ENCODE assay signal across 8 cellular contexts in the genomic region with DNA sequence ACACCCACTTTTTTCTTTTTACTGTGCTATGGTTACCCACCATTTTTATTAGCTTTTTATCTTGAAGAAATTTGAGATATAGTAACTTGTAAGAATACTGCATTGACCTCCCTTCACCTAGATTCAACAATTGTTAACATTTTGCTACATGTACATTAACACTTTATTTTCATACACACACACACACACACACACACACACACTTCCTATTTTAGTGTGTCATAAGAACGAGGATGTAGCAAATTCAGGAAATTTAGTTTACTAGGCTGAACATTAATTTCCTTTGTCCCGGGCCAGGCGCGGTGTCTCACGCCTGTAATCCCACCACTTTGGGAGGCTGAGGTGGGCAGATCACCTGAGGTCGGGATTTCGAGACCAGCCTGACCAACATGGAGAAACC. TPM values are rescaled to one million over a fixed set of nuclear protein-coding genes. Genes with fewer than 3 reads are reported as not detected.
DNase-seq lines count a peak whose midpoint lies in the region; ATAC-seq lines count a peak whose summit lies in the region.

No MANE protein-coding gene starts in this region.

- intact Hi-C loops in activated CD4-positive, alpha-beta T cell treated with anti-CD3 and anti-CD28 coated beads, Interleukin-2, amount 10 ng/mL, durations not matched to agents 24 days and 14 days (cut with micrococcal nuclease), result loop anchor here (2.0 to 10.0 kb wide), 3 partner anchors 103 to 535 kb away; a partner anchor contains a TSS

- H3K36me3 Mint-ChIP-seq in activated CD4-positive, alpha-beta T cell treated with anti-CD3 and anti-CD28 coated beads, Interleukin-2, amount 10 ng/mL, durations not matched to agents 24 days and 14 days (ENCODE audit: low read depth), result peaks cover 11% of the 10 kb centered on the region
- no peaks in the 10 kb centered on the region for H3K36me3 Mint-ChIP-seq in T-cell

- H3K9me3 Mint-ChIP-seq in activated CD4-positive, alpha-beta T cell treated with anti-CD3 and anti-CD28 coated beads, Interleukin-2, amount 10 ng/mL, durations not matched to agents 24 days and 14 days, result no peaks in the 10 kb centered on the region
- no peaks in the 10 kb centered on the region for H3K9me3 Mint-ChIP-seq in T-cell
- no peaks in the 10 kb centered on the region for H3K9me3 Mint-ChIP-seq in stimulated activated naive CD8-positive, alpha-beta T cell treated with anti-CD3 and anti-CD28 coated beads, Interleukin-15, amount 100 ng/mL, for 72 hours

- no peaks in the 10 kb centered on the region for H3K36me3 ChIP-seq in iPS-15b (ENCODE audit: control insufficient read depth, insufficient read depth, low read length)

- peak overlapping the region; percentile 100 for H3K4me3 ChIP-seq in iPS-15b (ENCODE audit: low read depth, low read length)

- ATAC-seq in T-cell (replicated peaks in 1 of 4), result no peak
- no peak for ATAC-seq in stimulated activated naive CD8-positive, alpha-beta T cell treated with anti-CD3 and anti-CD28 coated beads, Interleukin-15, amount 100 ng/mL, for 72 hours
- ATAC-seq in HG03097 (IDR thresholded peaks at IDR 0.05; ENCODE audit: low FRiP score, unreplicated experiment), result no peak

- H3K27me3 ChIP-seq in iPS-15b (ENCODE audit: control insufficient read depth, insufficient read depth, low read length), result no peaks in the 10 kb centered on the region

- H3K4me1 Mint-ChIP-seq in activated CD4-positive, alpha-beta T cell treated with anti-CD3 and anti-CD28 coated beads, Interleukin-2, amount 10 ng/mL, durations not matched to agents 24 days and 14 days, result peaks cover 11% of the 10 kb centered on the region
- H3K4me1 Mint-ChIP-seq in T-cell, result peaks cover 21 to 30% (median 27%) of the 10 kb centered on the region in 3 donors
- peaks cover 24% of the 10 kb centered on the region for H3K4me1 Mint-ChIP-seq in stimulated activated naive CD8-positive, alpha-beta T cell treated with anti-CD3 and anti-CD28 coated beads, Interleukin-15, amount 100 ng/mL, for 72 hours

- no peaks in the 10 kb centered on the region for H3K27me3 Mint-ChIP-seq in activated CD4-positive, alpha-beta T cell treated with anti-CD3 and anti-CD28 coated beads, Interleukin-2, amount 10 ng/mL, durations not matched to agents 24 days and 14 days
- H3K27me3 Mint-ChIP-seq in T-cell, result no peaks in the 10 kb centered on the region
- H3K27me3 Mint-ChIP-seq in stimulated activated naive CD8-positive, alpha-beta T cell treated with anti-CD3 and anti-CD28 coated beads, Interleukin-15, amount 100 ng/mL, for 72 hours, result no peaks in the 10 kb centered on the region

- CTCF ChIA-PET in T-cell (lab: Charles Lee), result interaction anchor here in 1 of 2 donors (0.8 kb wide), 1 partner anchor 10 kb away, joined by 3 read pairs; no protein-coding TSS in a partner anchor

- no peak for DNase-seq in activated CD4-positive, alpha-beta T cell treated with anti-CD3 and anti-CD28 coated beads, Interleukin-2, amount 10 ng/mL, durations not matched to agents 24 days and 14 days
- DNase-seq in activated CD4-positive, alpha-beta T cell treated with anti-CD3 and anti-CD28 coated beads, Interleukin-2, amount 50 U/mL, for 4 hours, result no peak
- DNase-seq in T-cell, result no peak
- DNase-seq in stimulated activated naive CD8-positive, alpha-beta T cell treated with anti-CD3 and anti-CD28 coated beads, Interleukin-15, amount 100 ng/mL, for 72 hours, result no peak
- DNase-seq in stimulated activated CD4-positive, alpha-beta T cell treated with anti-CD3 and anti-CD28 coated beads, Interleukin-1b, Interleukin-23, amount 100 ng/mL, for 48 hours, result no peak
- DNase-seq in stimulated activated CD4-positive, alpha-beta T cell treated with anti-CD3 and anti-CD28 coated beads, Interleukin-4, amount 100 ng/mL, for 1 hour, result no peak

- H3K4me3 Mint-ChIP-seq in activated CD4-positive, alpha-beta T cell treated with anti-CD3 and anti-CD28 coated beads, Interleukin-2, amount 10 ng/mL, durations not matched to agents 24 days and 14 days, result peak overlapping the region; percentile 93
- H3K4me3 Mint-ChIP-seq in T-cell, result peak overlapping the region in 2 of 3 donors; percentile 34 to 94
- H3K4me3 Mint-ChIP-seq in stimulated activated naive CD8-positive, alpha-beta T cell treated with anti-CD3 and anti-CD28 coated beads, Interleukin-15, amount 100 ng/mL, for 72 hours, result peak overlapping the region; percentile 91 to 92

- H3K9ac ChIP-seq in iPS-15b (ENCODE audit: low read depth, low read length), result peak overlapping the region; percentile 90

- no peaks in the 10 kb centered on the region for H3K9me3 ChIP-seq in iPS-15b (ENCODE audit: control insufficient read depth, insufficient read depth, low read length)

- peak overlapping the region; percentile 51 for H3K27ac Mint-ChIP-seq in activated CD4-positive, alpha-beta T cell treated with anti-CD3 and anti-CD28 coated beads, Interleukin-2, amount 10 ng/mL, durations not matched to agents 24 days and 14 days
- peak overlapping the region in 1 of 2 donors; percentile 28 for H3K27ac Mint-ChIP-seq in T-cell
- peak overlapping the region in 1 of 2 donors; percentile 28 for H3K27ac Mint-ChIP-seq in stimulated activated naive CD8-positive, alpha-beta T cell treated with anti-CD3 and anti-CD28 coated beads, Interleukin-15, amount 100 ng/mL, for 72 hours

- no peaks in the 10 kb centered on the region for H3K4me1 ChIP-seq in iPS-15b (ENCODE audit: control insufficient read depth, insufficient read depth, low read length)

- POLR2A ChIA-PET in T-cell (lab: Charles Lee), result no interaction called here

RNA-seq across cellular contexts. Expression of a gene that starts 1.1 kb away (rescaled TPM):
- 109 and 114 TPM in 2 replicates for total RNA-seq in activated CD4-positive, alpha-beta T cell treated with anti-CD3 and anti-CD28 coated beads, Interleukin-2, amount 10 ng/mL, durations not matched to agents 24 days and 14 days
- total RNA-seq in T-cell, result 10 to 100 TPM; 58.1 to 73.7 (median 70.8) TPM

RNA-seq across cellular contexts. Expression of a gene that starts 8.9 kb away (rescaled TPM):
- total RNA-seq in activated CD4-positive, alpha-beta T cell treated with anti-CD3 and anti-CD28 coated beads, Interleukin-2, amount 10 ng/mL, durations not matched to agents 24 days and 14 days, result 34.0 and 39.6 TPM in 2 replicates
- total RNA-seq in T-cell, result 10 to 100 TPM; 22.5 to 32.9 (median 31.4) TPM
